8 cellular contexts compared by ENCODE assay signal in genomic region chr5:79702606-79703380, GRCh38. TPM values are rescaled to one million over a fixed set of nuclear protein-coding genes. Genes with fewer than 3 reads are reported as not detected.
DNase-seq lines count a peak whose midpoint lies in the region; ATAC-seq, FAIRE-seq and TF ChIP-seq lines count a peak whose summit lies in the region.

No MANE protein-coding gene starts in this region.

- H3K27ac ChIP-seq in heart left ventricle (peak overlapping the region; percentile 23 to 99 (median 54)), Peyer's patch (no peak overlapping the region), K562 (ENCODE audit: extremely low read depth, low read depth, low read length) (no peak overlapping the region)

- H3K27me3 ChIP-seq in heart left ventricle (no peaks in the 10 kb centered on the region), Peyer's patch (no peaks in the 10 kb centered on the region), K562 (ENCODE audit: control insufficient read depth in 2 of 2, insufficient read depth in 2 of 2, low read length in 2 of 2) (no peaks in the 10 kb centered on the region)

- TF ChIP-seq POLR2A in heart left ventricle (IDR thresholded peaks at IDR 0.05) (no peak), Peyer's patch (IDR thresholded peaks at IDR 0.05) (no peak), K562 (conservative IDR thresholded peaks at IDR 0.05) (no peak), H54 (IDR thresholded peaks at IDR 0.05; ENCODE audit: low read depth, low read length) (no peak), GM12892 (IDR thresholded peaks at IDR 0.05; ENCODE audit: low read depth, low read length) (no peak)

- TF ChIP-seq CTCF in heart left ventricle (IDR thresholded peaks at IDR 0.05), result peak; percentile 2 to 65 (median 47)
- peak in 4 of 6 experiments; percentile 13 to 29 (median 24) for TF ChIP-seq CTCF in Peyer's patch (IDR thresholded peaks at IDR 0.05)
- peak; percentile 58 to 73 (median 68) for TF ChIP-seq CTCF in K562 (IDR thresholded peaks at IDR 0.05 in 2 of 3, conservative IDR thresholded peaks at IDR 0.05 in 1 of 3; ENCODE audit: insufficient read depth in 2 of 3, low read depth in 1 of 3, low read length in 3 of 3)
- peak; percentile 68 for TF ChIP-seq CTCF in nephron progenitor cell (IDR thresholded peaks at IDR 0.05)

- in situ Hi-C loops in K562 (cut with MboI), result no loop called here

- DNase-seq in heart left ventricle (peak in 1 of 5 donors; percentile 29), cardiac septum (ENCODE audit: low spot score) (no peak), Peyer's patch (no peak), K562 (ENCODE audit: extremely low read depth in 1 of 4, low spot score in 3 of 4) (peak; percentile 38 to 46 (median 43)), nephron progenitor cell (peak; percentile 41), H54 (ENCODE audit: insufficient read length, low spot score) (no peak), GM12892 (ENCODE audit: insufficient read length) (no peak)

- peaks cover 12% of the 10 kb centered on the region for H3K36me3 Mint-ChIP-seq in nephron progenitor cell (ENCODE audit: low read depth)

- no peaks in the 10 kb centered on the region for H3K9me1 ChIP-seq in K562 (ENCODE audit: control insufficient read depth, insufficient read depth, low read length)

- FAIRE-seq in K562 (lab: Jason Lieb, UNC) (peak; percentile 54), H54 (lab: Jason Lieb, UNC) (no peak), GM12892 (lab: Jason Lieb, UNC) (no peak)

- H2AFZ ChIP-seq in K562 (ENCODE audit: low read depth, low read length), result no peak overlapping the region

- H3K4me1 ChIP-seq in heart left ventricle (peaks cover 0 to 60% (median 19%) of the 10 kb centered on the region in 12 donors), Peyer's patch (no peaks in the 10 kb centered on the region), K562 (replicated peaks in 1 of 2; ENCODE audit: control insufficient read depth in 2 of 2, insufficient read depth in 2 of 2, low read length in 2 of 2) (no peaks in the 10 kb centered on the region)

- H4K20me1 ChIP-seq in K562 (replicated peaks; ENCODE audit: control insufficient read depth, insufficient read depth, low read length), result no peaks in the 10 kb centered on the region

- no peak overlapping the region for H3K4me3 Mint-ChIP-seq in nephron progenitor cell

- H3K27me3 Mint-ChIP-seq in nephron progenitor cell (ENCODE audit: low read depth, poor library complexity), result peaks cover 14% of the 10 kb centered on the region

- H3K4me3 ChIP-seq in heart left ventricle, result no peak overlapping the region
- no peak overlapping the region for H3K4me3 ChIP-seq in Peyer's patch
- H3K4me3 ChIP-seq in K562, result no peak overlapping the region

- 13 to 38% (median 30%) methylated on average over 3 of the region's 3 CpGs for WGBS in heart left ventricle, 4 donors
- 0% methylated on average over 3 of the region's 3 CpGs for WGBS in K562 (ENCODE audit: insufficient coverage, low coverage, missing lambda C conversion rate)

- H3K27ac Mint-ChIP-seq in nephron progenitor cell, result no peak overlapping the region

- ATAC-seq in heart left ventricle, result peak in 2 of 4 donors; percentile 7 to 13
- ATAC-seq in K562, result peak; percentile 67; the same call in 2 of the 3 replicates
- no peak for ATAC-seq in GM19324 (IDR thresholded peaks at IDR 0.05; ENCODE audit: low FRiP score, unreplicated experiment)

- BruUV-seq in K562 (replicated peaks; lab: Mats Ljungman, UMichigan), result no TSS peak

- H3K79me2 ChIP-seq in K562 (ENCODE audit: control insufficient read depth, insufficient read depth, low read length), result no peaks in the 10 kb centered on the region

- H3K9me3 Mint-ChIP-seq in nephron progenitor cell, result peaks cover 27% of the 10 kb centered on the region

- H3K9me3 ChIP-seq in heart left ventricle (peaks cover 0 to 3% (median 0%) of the 10 kb centered on the region in 12 donors), Peyer's patch (no peaks in the 10 kb centered on the region), K562 (replicated peaks; ENCODE audit: control insufficient read depth, insufficient read depth, low read depth, low read length) (no peaks in the 10 kb centered on the region)

- CTCF ChIA-PET in K562 (lab: Yijun Ruan, JAX; ENCODE audit: low intra/inter-chr PET ratio), result interaction anchor here (0.9 kb wide), 1 partner anchor 155 kb away, joined by 5 read pairs; no protein-coding TSS in a partner anchor

- POLR2A ChIA-PET in K562 (lab: Yijun Ruan, JAX), result interaction anchor here (1.4 kb wide), 1 partner anchor 13 kb away, joined by 3 read pairs; the partner anchor contains the start of gene CMYA5

- intact Hi-C loops in heart left ventricle (cut with DNase I), result loop anchor here in 7 of 10 donors (5.0 to 10.0 kb wide), 4 partner anchors 152 to 382 kb away; no protein-coding TSS in a partner anchor
- intact Hi-C loops in cardiac septum (cut with DNase I), result loop anchor here (10.0 kb wide), 1 partner anchor 152 kb away; no protein-coding TSS in a partner anchor
- intact Hi-C loops in K562 (cut with micrococcal nuclease), result loop anchor here (2.0 kb wide), 1 partner anchor 156 kb away; no protein-coding TSS in a partner anchor

- no peak overlapping the region for H3K4me2 ChIP-seq in K562 (ENCODE audit: insufficient read depth, low read length)

- no peak for TF ChIP-seq EP300 in K562 (IDR thresholded peaks at IDR 0.05; ENCODE audit: low read length)

- H3K4me1 Mint-ChIP-seq in nephron progenitor cell, result peaks cover 7% of the 10 kb centered on the region

- H3K36me3 ChIP-seq in heart left ventricle, result peaks cover 0 to 6% (median 0%) of the 10 kb centered on the region in 9 donors
- H3K36me3 ChIP-seq in Peyer's patch, result no peaks in the 10 kb centered on the region
- no peaks in the 10 kb centered on the region for H3K36me3 ChIP-seq in K562 (ENCODE audit: control insufficient read depth, insufficient read depth, low read length)

- TF ChIP-seq RAD21 in K562 (CRISPR knock-in tag; conservative IDR thresholded peaks at IDR 0.05 in 1 of 2, IDR thresholded peaks at IDR 0.05 in 1 of 2), result peak; percentile 30 to 60; a peak in 3 of 4 replicates

- no peak overlapping the region for H3K9ac ChIP-seq in K562 (ENCODE audit: insufficient read depth in 1 of 2, low read depth in 2 of 2, low read length in 2 of 2)

TF ChIP-seq in K562, 482 proteins besides CTCF, POLR2A, EP300 and RAD21 (continues in another document):
- TF ChIP-seq TARDBP (IDR thresholded peaks at IDR 0.05) (no peak), ADNP (tag; IDR thresholded peaks at IDR 0.05) (no peak), PRMT5 (CRISPR knock-in tag; IDR thresholded peaks at IDR 0.05) (no peak), SPI1 (IDR thresholded peaks at IDR 0.05; ENCODE audit: borderline replicate concordance, low read depth, low read length) (no peak), STAT6 (CRISPR knock-in tag; IDR thresholded peaks at IDR 0.05) (no peak), PREB (CRISPR knock-in tag; IDR thresholded peaks at IDR 0.05) (no peak)

RNA-seq across cellular contexts. Expression of gene CMYA5, which starts 13.2 kb away (rescaled TPM):
- total RNA-seq in heart left ventricle, result 1,000 to 10,000 TPM in 5 of 9 donors, 100 to 1,000 TPM in 4; 760 to 2,421 (median 1,003) TPM
- polyA plus RNA-seq in heart left ventricle, result 100 to 1,000 TPM; 279 to 425 TPM
- total RNA-seq in cardiac septum, result 1,204 TPM
- total RNA-seq in Peyer's patch, result 10 to 100 TPM in 1 of 4 donors, 1 to 10 TPM in 3; 1.1 to 15.7 (median 2.5) TPM
- total RNA-seq in K562 (2011; cell fraction: chromatin; rRNA removed; ENCODE audit: low replicate concordance), result 0.21 and 1.0 TPM in 2 replicates
- 0.33 and 0.39 TPM in 2 replicates for total RNA-seq in K562 (2011; cell fraction: nucleolus; rRNA removed)
- total RNA-seq in K562 (2011; cell fraction: nucleoplasm; rRNA removed), result 0.29 and 0.69 TPM in 2 replicates
- 0.18 and 0.24 TPM in 2 replicates for total RNA-seq in K562 (2014; rRNA removed)
- 0.25 and 0.41 TPM in 2 replicates for total RNA-seq in K562 (2014; rRNA removed; fragmentation: Illumina TruSeq; extraction: Trizol)
- total RNA-seq in K562 (2015; rRNA removed; fragmentation: Illumina TruSeq; extraction: Trizol), result 0.45 and 0.51 TPM in 2 replicates
- 0.22 and 0.31 TPM in 2 replicates for total RNA-seq in K562 (2021)
- polyA plus RNA-seq in K562 (2011; rRNA removed), result 0.25 and 0.50 TPM in 2 replicates
- 0.18 and 0.30 TPM in 2 replicates for polyA plus RNA-seq in K562 (2011; cell fraction: cytosol; rRNA removed)
- 0.74 and 1.2 TPM in 2 replicates for polyA plus RNA-seq in K562 (2011; cell fraction: nucleus; rRNA removed)
- 0.30 and 0.31 TPM in 2 replicates for polyA plus RNA-seq in K562 (2012)
- polyA plus RNA-seq in K562 (2014; fragmentation: Illumina TruSeq; extraction: Trizol), result 0.46 and 0.62 TPM in 2 replicates
- under 1 TPM; 0.32 to 0.48 TPM for polyA plus RNA-seq in K562 (2014; fragmentation: Nextera tagmentation; extraction: Ambion mirVana)
- 0.16 and 1.1 TPM in 2 replicates for polyA plus RNA-seq in K562 (2014; rRNA removed)
- polyA minus RNA-seq in K562 (2011; rRNA and poly(A)+ RNA removed), result 0.42 and 0.57 TPM in 2 replicates
- 0.09 TPM in 1 of 2 replicates, not detected in the other for polyA minus RNA-seq in K562 (2011; cell fraction: cytosol; rRNA and poly(A)+ RNA removed)
- 0.54 and 1.6 TPM in 2 replicates for polyA minus RNA-seq in K562 (2011; cell fraction: nucleus; rRNA and poly(A)+ RNA removed)
- polyA plus RNA-seq in GM12892 (2012; ENCODE audit: missing spikeins), result 0.11 TPM

Comparison
In these comparisons a context has a peak if more than half of its experiments do, and no peak if none do; other contexts are left out.
1. DNase-seq: peak in K562 (4 of 4) and nephron progenitor cell (single experiment); none in cardiac septum (single experiment), Peyer's patch (0 of 3), H54 (single experiment) and GM12892 (single experiment).
2. H3K27ac ChIP-seq: peak in heart left ventricle (12 of 12); none in Peyer's patch (0 of 4) and K562 (single experiment).
3. RNA of gene CMYA5, which starts 13.2 kb away (total RNA-seq): 1,204 TPM in cardiac septum (single experiment) and 760 to 2,421 TPM in heart left ventricle; 1.1 to 15.7 TPM in Peyer's patch and 0.18 to 1.0 TPM in K562; every median in the first group is over 10 times any median in the second.
4. Peak in every context shown above with its lines, with median percentiles within 50 percentile points of each other: CTCF ChIP-seq.